Comparison of ENCODE assay signal across 25 cellular contexts in genomic region chr11:63911876-63912275, GRCh38. TPM values are rescaled to one million over a fixed set of nuclear protein-coding genes. Genes with fewer than 3 reads are reported as not detected.
"Had no signal": no experiment of that assay in that cellular context is flagged by ENCODE, and none has a peak within 500 bp of the region (broad histone marks: within the 10 kb centered on the region; RNA-seq: fewer than 3 reads in every experiment).

No MANE protein-coding gene starts in this region.

- H3K4me3 ChIP-seq: testis, vagina had no signal

- H3K36me3 Mint-ChIP-seq: natural killer cell treated with Interleukin-12 subunit alpha and Interleukin-12 subunit beta and Interleukin-15 and Interleukin-18, amount 100 ng/mL, for 72 hours had no signal

- FAIRE-seq: endothelial cell of umbilical vein, small intestine had no signal

- H3K9me3 ChIP-seq: testis, vagina had no signal

- H3K27ac Mint-ChIP-seq: activated naive CD4-positive, alpha-beta T cell treated with anti-CD3 and anti-CD28 coated beads for 36 hours; activated naive CD8-positive, alpha-beta T cell treated with anti-CD3 and anti-CD28 coated beads, Interleukin-2, amount 10 ng/mL, durations not matched to agents 7 days and 5 days; natural killer cell treated with Interleukin-12 subunit alpha and Interleukin-12 subunit beta and Interleukin-15 and Interleukin-18, amount 100 ng/mL, for 72 hours; stimulated activated effector memory CD8-positive, alpha-beta T cell treated with anti-CD3 and anti-CD28 coated beads, Interleukin-12 subunit alpha, Interleukin-12 subunit beta, amount 100 ng/mL, for 72 hours; T-helper 17 cell; type B pancreatic cell had no signal

- ATAC-seq: activated T-cell treated with anti-CD3 and anti-CD28 coated beads, Interleukin-2, amount 50 U/mL, for 4 hours; esophagus mucosa; left ventricle myocardium superior; natural killer cell treated with Interleukin-12 subunit alpha and Interleukin-12 subunit beta and Interleukin-15 and Interleukin-18, amount 100 ng/mL, for 72 hours; sciatic nerve; stimulated activated effector memory CD8-positive, alpha-beta T cell treated with anti-CD3 and anti-CD28 coated beads, Interleukin-12 subunit alpha, Interleukin-12 subunit beta, amount 100 ng/mL, for 72 hours; T-helper 17 cell had no signal

- H3K4me3 Mint-ChIP-seq: activated naive CD4-positive, alpha-beta T cell treated with anti-CD3 and anti-CD28 coated beads for 36 hours; activated naive CD8-positive, alpha-beta T cell treated with anti-CD3 and anti-CD28 coated beads, Interleukin-2, amount 10 ng/mL, durations not matched to agents 7 days and 5 days; activated T-cell treated with anti-CD3 and anti-CD28 coated beads, Interleukin-2, amount 50 U/mL, for 4 hours; natural killer cell treated with Interleukin-12 subunit alpha and Interleukin-12 subunit beta and Interleukin-15 and Interleukin-18, amount 100 ng/mL, for 72 hours; stimulated activated effector memory CD8-positive, alpha-beta T cell treated with anti-CD3 and anti-CD28 coated beads, Interleukin-12 subunit alpha, Interleukin-12 subunit beta, amount 100 ng/mL, for 72 hours; T-helper 17 cell had no signal

- H3K27me3 Mint-ChIP-seq: T-helper 17 cell, type B pancreatic cell had no signal

- H3K27ac ChIP-seq: testis, vagina had no signal

- DNase-seq: activated CD4-positive, alpha-beta T cell treated with anti-CD3 and anti-CD28 coated beads for 4 hours; activated CD4-positive, alpha-beta T cell treated with anti-CD3 and anti-CD28 coated beads, Interleukin-2, amount 50 U/mL, for 48 hours; activated CD4-positive, CD25-positive, alpha-beta regulatory T cell; activated CD8-positive, alpha-beta memory T cell treated with anti-CD3 and anti-CD28 coated beads, Interleukin-2, amount 50 U/mL, for 48 hours; activated effector memory CD4-positive, alpha-beta T cell treated with Interleukin-2 at 50 U/mL for 16 hours; activated naive CD4-positive, alpha-beta T cell treated with anti-CD3 and anti-CD28 coated beads for 36 hours; activated naive CD8-positive, alpha-beta T cell treated with anti-CD3 and anti-CD28 coated beads, Interleukin-2, amount 10 ng/mL, durations not matched to agents 7 days and 5 days; activated T-cell treated with anti-CD3 and anti-CD28 coated beads, Interleukin-2, amount 50 U/mL, for 4 hours; amniotic stem cell; effector CD4-positive, alpha-beta T cell; foreskin melanocyte; hypothalamus; mammary epithelial cell; small intestine; stimulated activated CD4-positive, alpha-beta T cell treated with anti-CD3 and anti-CD28 coated beads, Interleukin-2, amount 100 ng/mL, for 24 hours; T-helper 17 cell; testis had no signal

- H3K9me3 Mint-ChIP-seq: activated naive CD4-positive, alpha-beta T cell treated with anti-CD3 and anti-CD28 coated beads for 36 hours; activated naive CD8-positive, alpha-beta T cell treated with anti-CD3 and anti-CD28 coated beads, Interleukin-2, amount 10 ng/mL, durations not matched to agents 7 days and 5 days; activated T-cell treated with anti-CD3 and anti-CD28 coated beads, Interleukin-2, amount 50 U/mL, for 4 hours; natural killer cell treated with Interleukin-12 subunit alpha and Interleukin-12 subunit beta and Interleukin-15 and Interleukin-18, amount 100 ng/mL, for 72 hours; stimulated activated effector memory CD8-positive, alpha-beta T cell treated with anti-CD3 and anti-CD28 coated beads, Interleukin-12 subunit alpha, Interleukin-12 subunit beta, amount 100 ng/mL, for 72 hours; type B pancreatic cell had no signal

- H3K27me3 ChIP-seq: testis, vagina had no signal

RNA-seq across cellular contexts. Expression of gene RCOR2, which starts 5.1 kb away (rescaled TPM):
- total RNA-seq: natural killer cell treated with Interleukin-12 subunit alpha and Interleukin-12 subunit beta and Interleukin-15 and Interleukin-18, amount 100 ng/mL, for 72 hours; T-helper 17 cell; vagina had no signal
